Comparison of ENCODE assay signal across 17 cellular contexts in genomic region chr10:110216240-110216639, GRCh38. TPM values are rescaled to one million over a fixed set of nuclear protein-coding genes. Genes with fewer than 3 reads are reported as not detected.
A peak's percentile ranks its signal among the peaks of the same experiment; 100 is the strongest.
DNase-seq lines count a peak whose midpoint lies in the region; ATAC-seq and TF ChIP-seq lines count a peak whose summit lies in the region.
"Had no signal": no experiment of that assay in that cellular context is flagged by ENCODE, and none has a peak within 500 bp of the region (broad histone marks: within the 10 kb centered on the region; RNA-seq: fewer than 3 reads in every experiment).

No MANE protein-coding gene starts in this region.

- H3K4me1 ChIP-seq in spleen = peaks cover 0 to 73% (median 38%) of the 10 kb centered on the region in 6 donors

- peaks cover 7% of the 10 kb centered on the region for H3K36me3 Mint-ChIP-seq in dendritic cell treated with granulocyte-macrophage colony-stimulating factor and Interleukin-4, amounts not matched to agents 40 ng/mL and 50 ng/mL, for 4 days (ENCODE audit: low read depth)
- H3K36me3 Mint-ChIP-seq: activated naive CD4-positive, alpha-beta T cell treated with anti-CD3 and anti-CD28 coated beads, Interleukin-2, amount 50 U/mL, for 24 hours; natural killer cell had no signal

- ATAC-seq in SK-N-SH treated with all-trans-retinoic acid at 6 μM for 48 hours (peak; percentile 22; the same call in 1 of the 3 replicates), GM21381 (IDR thresholded peaks at IDR 0.05; ENCODE audit: unreplicated experiment) (no peak)
- ATAC-seq: natural killer cell had no signal

- H3K36me3 ChIP-seq in spleen = no peaks in the 10 kb centered on the region

- peak overlapping the region in 5 of 8 donors; percentile 44 to 92 (median 78) for H3K27ac ChIP-seq in spleen
- H3K27ac ChIP-seq: 22Rv1 had no signal

- no peak for TF ChIP-seq POLR2A in spleen (IDR thresholded peaks at IDR 0.05)

- TF ChIP-seq CTCF in spleen (IDR thresholded peaks at IDR 0.05 in 8 of 11, conservative IDR thresholded peaks at IDR 0.05 in 3 of 11) = no peak

- no peaks in the 10 kb centered on the region for H3K27me3 ChIP-seq in spleen (replicated peaks in 1 of 7)

- intact Hi-C loops in dendritic cell treated with granulocyte-macrophage colony-stimulating factor and Interleukin-4, amounts not matched to agents 40 ng/mL and 50 ng/mL, for 4 days (cut with micrococcal nuclease) = no loop called here
- intact Hi-C loops in spleen (cut with DNase I; ENCODE audit: low total_unique reads) = no loop called here

- H3K9me3 ChIP-seq in spleen = no peaks in the 10 kb centered on the region

- no peaks in the 10 kb centered on the region for H3K27me3 Mint-ChIP-seq in dendritic cell treated with granulocyte-macrophage colony-stimulating factor and Interleukin-4, amounts not matched to agents 40 ng/mL and 50 ng/mL, for 4 days
- H3K27me3 Mint-ChIP-seq: activated naive CD4-positive, alpha-beta T cell treated with anti-CD3 and anti-CD28 coated beads, Interleukin-2, amount 50 U/mL, for 24 hours had no signal

- peaks cover 68% of the 10 kb centered on the region for H3K4me1 Mint-ChIP-seq in dendritic cell treated with granulocyte-macrophage colony-stimulating factor and Interleukin-4, amounts not matched to agents 40 ng/mL and 50 ng/mL, for 4 days (ENCODE audit: low read depth)

- no peak overlapping the region for H3K4me3 Mint-ChIP-seq in dendritic cell treated with granulocyte-macrophage colony-stimulating factor and Interleukin-4, amounts not matched to agents 40 ng/mL and 50 ng/mL, for 4 days
- H3K4me3 Mint-ChIP-seq: activated naive CD4-positive, alpha-beta T cell treated with anti-CD3 and anti-CD28 coated beads, Interleukin-2, amount 50 U/mL, for 24 hours; natural killer cell had no signal

- H3K4me3 ChIP-seq in spleen = peak overlapping the region in 1 of 8 donors; percentile 34

- no peaks in the 10 kb centered on the region for H3K9me3 Mint-ChIP-seq in dendritic cell treated with granulocyte-macrophage colony-stimulating factor and Interleukin-4, amounts not matched to agents 40 ng/mL and 50 ng/mL, for 4 days
- H3K9me3 Mint-ChIP-seq: activated naive CD4-positive, alpha-beta T cell treated with anti-CD3 and anti-CD28 coated beads, Interleukin-2, amount 50 U/mL, for 24 hours; natural killer cell had no signal

- peak; percentile 18 for DNase-seq in DMS 273 (lab: John Stamatoyannopoulos, UW; ENCODE audit: unreplicated experiment)
- DNase-seq in DMS 273 treated with DMSO at 0.1 percent for 48 hours (lab: John Stamatoyannopoulos, UW) = no peak
- DNase-seq in spleen = no peak
- no peak for DNase-seq in amygdala (lab: John Stamatoyannopoulos, UW)
- DNase-seq in kidney tubule cell (ENCODE audit: low spot score) = no peak
- DNase-seq: activated CD4-positive, alpha-beta T cell treated with anti-CD3 and anti-CD28 coated beads, Interleukin-2, amount 50 U/mL, for 4 hours; activated T-cell treated with anti-CD3 and anti-CD28 coated beads, Interleukin-2, amount 50 U/mL, for 1 hour; MM.1S; natural killer cell; NCI-H1694 treated with DMSO at 0.1 percent for 48 hours; posterior cingulate gyrus; stimulated activated CD4-positive, alpha-beta T cell treated with anti-CD3 and anti-CD28 coated beads, Interleukin-4, amount 100 ng/mL, for 4 hours had no signal

- peak overlapping the region; percentile 32 for H3K27ac Mint-ChIP-seq in dendritic cell treated with granulocyte-macrophage colony-stimulating factor and Interleukin-4, amounts not matched to agents 40 ng/mL and 50 ng/mL, for 4 days
- H3K27ac Mint-ChIP-seq: activated naive CD4-positive, alpha-beta T cell treated with anti-CD3 and anti-CD28 coated beads, Interleukin-2, amount 50 U/mL, for 24 hours; natural killer cell had no signal

TF ChIP-seq in SK-N-SH treated with all-trans-retinoic acid at 6 μM for 48 hours, 23 proteins besides CTCF, POLR2A, EP300 and RAD21:
- TF ChIP-seq ZC3H10 (CRISPR knock-in tag; IDR thresholded peaks at IDR 0.05) (no peak), ZNF565 (CRISPR knock-in tag; conservative IDR thresholded peaks at IDR 0.05; ENCODE audit: low read depth) (no peak), TCF4 (CRISPR knock-in tag; IDR thresholded peaks at IDR 0.05; ENCODE audit: borderline replicate concordance) (no peak), GLIS3 (CRISPR knock-in tag; IDR thresholded peaks at IDR 0.05) (no peak), CREB5 (CRISPR knock-in tag; IDR thresholded peaks at IDR 0.05; ENCODE audit: low read depth) (no peak), SNAI2 (CRISPR knock-in tag; IDR thresholded peaks at IDR 0.05) (no peak), ZNF70 (CRISPR knock-in tag; IDR thresholded peaks at IDR 0.05) (no peak), RARB (CRISPR knock-in tag; IDR thresholded peaks at IDR 0.05) (no peak), ISL1 (CRISPR knock-in tag; IDR thresholded peaks at IDR 0.05) (no peak), ZFP30 (CRISPR knock-in tag; IDR thresholded peaks at IDR 0.05) (no peak), ZNF8 (CRISPR knock-in tag; IDR thresholded peaks at IDR 0.05) (no peak), CSDC2 (CRISPR knock-in tag; IDR thresholded peaks at IDR 0.05) (no peak), PATZ1 (CRISPR knock-in tag; IDR thresholded peaks at IDR 0.05; ENCODE audit: borderline replicate concordance) (no peak)
- TF ChIP-seq, protein P1, sequence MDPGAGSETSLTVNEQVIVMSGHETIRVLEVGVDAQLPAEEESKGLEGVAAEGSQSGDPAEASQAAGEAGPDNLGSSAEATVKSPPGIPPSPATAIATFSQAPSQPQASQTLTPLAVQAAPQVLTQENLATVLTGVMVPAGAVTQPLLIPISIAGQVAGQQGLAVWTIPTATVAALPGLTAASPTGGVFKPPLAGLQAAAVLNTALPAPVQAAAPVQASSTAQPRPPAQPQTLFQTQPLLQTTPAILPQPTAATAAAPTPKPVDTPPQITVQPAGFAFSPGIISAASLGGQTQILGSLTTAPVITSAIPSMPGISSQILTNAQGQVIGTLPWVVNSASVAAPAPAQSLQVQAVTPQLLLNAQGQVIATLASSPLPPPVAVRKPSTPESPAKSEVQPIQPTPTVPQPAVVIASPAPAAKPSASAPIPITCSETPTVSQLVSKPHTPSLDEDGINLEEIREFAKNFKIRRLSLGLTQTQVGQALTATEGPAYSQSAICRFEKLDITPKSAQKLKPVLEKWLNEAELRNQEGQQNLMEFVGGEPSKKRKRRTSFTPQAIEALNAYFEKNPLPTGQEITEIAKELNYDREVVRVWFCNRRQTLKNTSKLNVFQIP (CRISPR knock-in tag; IDR thresholded peaks at IDR 0.05; ENCODE audit: borderline replicate concordance, low read depth) = no peak
- TF ChIP-seq, protein P2, sequence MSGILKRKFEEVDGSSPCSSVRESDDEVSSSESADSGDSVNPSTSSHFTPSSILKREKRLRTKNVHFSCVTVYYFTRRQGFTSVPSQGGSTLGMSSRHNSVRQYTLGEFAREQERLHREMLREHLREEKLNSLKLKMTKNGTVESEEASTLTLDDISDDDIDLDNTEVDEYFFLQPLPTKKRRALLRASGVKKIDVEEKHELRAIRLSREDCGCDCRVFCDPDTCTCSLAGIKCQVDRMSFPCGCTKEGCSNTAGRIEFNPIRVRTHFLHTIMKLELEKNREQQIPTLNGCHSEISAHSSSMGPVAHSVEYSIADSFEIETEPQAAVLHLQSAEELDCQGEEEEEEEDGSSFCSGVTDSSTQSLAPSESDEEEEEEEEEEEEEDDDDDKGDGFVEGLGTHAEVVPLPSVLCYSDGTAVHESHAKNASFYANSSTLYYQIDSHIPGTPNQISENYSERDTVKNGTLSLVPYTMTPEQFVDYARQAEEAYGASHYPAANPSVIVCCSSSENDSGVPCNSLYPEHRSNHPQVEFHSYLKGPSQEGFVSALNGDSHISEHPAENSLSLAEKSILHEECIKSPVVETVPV (CRISPR knock-in tag; IDR thresholded peaks at IDR 0.05) = no peak

RNA-seq across cellular contexts. Expression of gene MXI1, which starts 8.8 kb away (rescaled TPM):
- total RNA-seq in spleen = 10 to 100 TPM; 10.6 to 49.4 (median 20.7) TPM
- polyA plus RNA-seq in spleen = 1 to 10 TPM; 6.8 to 9.8 (median 8.8) TPM
